In genomic region chr11:76807206-76807875, GRCh38 we compare ENCODE assay signal across 8 cellular contexts. TPM values are rescaled to one million over a fixed set of nuclear protein-coding genes. Genes with fewer than 3 reads are reported as not detected.
DNase-seq lines count a peak whose midpoint lies in the region; ATAC-seq and TF ChIP-seq lines count a peak whose summit lies in the region.

No MANE protein-coding gene starts in this region.

- intact Hi-C loops in activated T-helper 2 cell treated with anti-CD3 and anti-CD28 coated beads, Interferon-gamma antibody, Interleukin-2, Interleukin-4, amounts not matched to agents 10 μg/mL and 5 μg/mL and 100 μg/mL, durations not matched to agents 14 hours and 24 hours and 36 hours (cut with micrococcal nuclease) = loop anchor here (1.0 to 10.0 kb wide), 4 partner anchors 55 to 433 kb away; partner anchors contain the start of genes ACER3 and EMSY
- intact Hi-C loops in transverse colon (cut with DNase I; ENCODE audit: low total_unique reads) = loop anchor here (5.0 to 10.0 kb wide), 2 partner anchors 110 to 1157 kb away; no protein-coding TSS in a partner anchor

- H4K20me1 ChIP-seq in Karpas-422 (ENCODE audit: insufficient read depth, low read depth, low read length) = no peaks in the 10 kb centered on the region

- no peak for TF ChIP-seq POLR2A in transverse colon (IDR thresholded peaks at IDR 0.05)

- H3K27ac Mint-ChIP-seq in activated T-helper 2 cell treated with anti-CD3 and anti-CD28 coated beads, Interferon-gamma antibody, Interleukin-2, Interleukin-4, amounts not matched to agents 10 μg/mL and 5 μg/mL and 100 μg/mL, durations not matched to agents 14 hours and 24 hours and 36 hours = no peak overlapping the region

- WGBS in transverse colon (ENCODE audit: low coverage in 1 of 2), 2 donors = 12 to 13% methylated on average over 1 to 19 of the region's 19 CpGs

- H3K4me2 ChIP-seq in Karpas-422 (ENCODE audit: low read depth, low read length, poor library complexity, severe bottlenecking) = peak overlapping the region; percentile 26

- H3K4me1 Mint-ChIP-seq in activated T-helper 2 cell treated with anti-CD3 and anti-CD28 coated beads, Interferon-gamma antibody, Interleukin-2, Interleukin-4, amounts not matched to agents 10 μg/mL and 5 μg/mL and 100 μg/mL, durations not matched to agents 14 hours and 24 hours and 36 hours (ENCODE audit: low read depth) = peaks cover 36% of the 10 kb centered on the region

- H3K9ac ChIP-seq in Karpas-422 (ENCODE audit: low read length) = no peak overlapping the region

- H3K36me3 Mint-ChIP-seq in activated T-helper 2 cell treated with anti-CD3 and anti-CD28 coated beads, Interferon-gamma antibody, Interleukin-2, Interleukin-4, amounts not matched to agents 10 μg/mL and 5 μg/mL and 100 μg/mL, durations not matched to agents 14 hours and 24 hours and 36 hours (ENCODE audit: low read depth) = no peaks in the 10 kb centered on the region

- peak; percentile 71 to 86 (median 78) for TF ChIP-seq CTCF in transverse colon (IDR thresholded peaks at IDR 0.05)

- H3K9me3 ChIP-seq in Karpas-422 (ENCODE audit: low read length) (no peaks in the 10 kb centered on the region), transverse colon (no peaks in the 10 kb centered on the region)

- no peaks in the 10 kb centered on the region for H3K79me2 ChIP-seq in Karpas-422 (ENCODE audit: low read length)

- ATAC-seq in GM21390 (IDR thresholded peaks at IDR 0.05; ENCODE audit: unreplicated experiment) = no peak

- H3K4me3 ChIP-seq in Karpas-422 (ENCODE audit: low read length) (no peak overlapping the region), transverse colon (peak overlapping the region in 1 of 4 donors; percentile 22)

- no peaks in the 10 kb centered on the region for H3K9me2 ChIP-seq in Karpas-422 (replicated peaks; ENCODE audit: insufficient read depth, low read length)

- H3K27ac ChIP-seq in Karpas-422 (ENCODE audit: low read length) = no peak overlapping the region
- no peak overlapping the region for H3K27ac ChIP-seq in transverse colon

- H3K9me3 Mint-ChIP-seq in activated T-helper 2 cell treated with anti-CD3 and anti-CD28 coated beads, Interferon-gamma antibody, Interleukin-2, Interleukin-4, amounts not matched to agents 10 μg/mL and 5 μg/mL and 100 μg/mL, durations not matched to agents 14 hours and 24 hours and 36 hours = no peaks in the 10 kb centered on the region

- in situ Hi-C loops in transverse colon (cut with MboI; ENCODE audit: low pct_ligation_motif_present in 1 of 4, low pct_unique_long_range_greater_than_20kb in 1 of 4, low sequenced_read_pairs in 3 of 4) = loop anchor here in 2 of 4 donors (25.0 kb wide), 1 partner anchor 230 kb away; the partner anchor contains the start of gene B3GNT6 (in 2 of the 2)

- H3K27me3 ChIP-seq in Karpas-422 (ENCODE audit: low read length) (no peaks in the 10 kb centered on the region), transverse colon (no peaks in the 10 kb centered on the region)

- 0 out of 2 replicates have a peak overlapping the region, but pooled peaks have one; percentile 71 for H2AFZ ChIP-seq in Karpas-422 (ENCODE audit: low read length)

- peak; percentile 55 for DNase-seq in GDM1 (lab: John Stamatoyannopoulos, UW)
- DNase-seq in Karpas-422 = peak; percentile 92
- peak; percentile 12 for DNase-seq in SIG-M5 (lab: John Stamatoyannopoulos, UW)
- peak; percentile 57 for DNase-seq in activated T-helper 2 cell treated with anti-CD3 and anti-CD28 coated beads, Interferon-gamma antibody, Interleukin-2, Interleukin-4, amounts not matched to agents 10 μg/mL and 5 μg/mL and 100 μg/mL, durations not matched to agents 14 hours and 24 hours and 36 hours (ENCODE audit: low spot score)
- DNase-seq in foreskin melanocyte = peak; percentile 66
- DNase-seq in occipital lobe (lab: John Stamatoyannopoulos, UW) = peak; percentile 60
- peak; percentile 89 for DNase-seq in transverse colon

- no peak for TF ChIP-seq EP300 in transverse colon (IDR thresholded peaks at IDR 0.05; ENCODE audit: low read depth)

- H3K4me3 Mint-ChIP-seq in activated T-helper 2 cell treated with anti-CD3 and anti-CD28 coated beads, Interferon-gamma antibody, Interleukin-2, Interleukin-4, amounts not matched to agents 10 μg/mL and 5 μg/mL and 100 μg/mL, durations not matched to agents 14 hours and 24 hours and 36 hours (ENCODE audit: low read depth) = no peak overlapping the region

- H3K4me1 ChIP-seq in Karpas-422 (ENCODE audit: low read length) (no peaks in the 10 kb centered on the region; the same call in 1 of the 2 replicates), transverse colon (peaks cover 0 to 20% (median 10%) of the 10 kb centered on the region in 4 donors)

- no peaks in the 10 kb centered on the region for H3K36me3 ChIP-seq in Karpas-422 (ENCODE audit: insufficient read depth, low read length)
- H3K36me3 ChIP-seq in transverse colon = no peaks in the 10 kb centered on the region

- H3K27me3 Mint-ChIP-seq in activated T-helper 2 cell treated with anti-CD3 and anti-CD28 coated beads, Interferon-gamma antibody, Interleukin-2, Interleukin-4, amounts not matched to agents 10 μg/mL and 5 μg/mL and 100 μg/mL, durations not matched to agents 14 hours and 24 hours and 36 hours (ENCODE audit: low read depth) = peaks cover 2% of the 10 kb centered on the region

RNA-seq across cellular contexts. Expression of gene TSKU, which starts 24.2 kb away (rescaled TPM):
- total RNA-seq in Karpas-422 (2014; rRNA removed; shearing (Covaris generic); ENCODE audit: low replicate concordance) = not detected in 2 replicates
- total RNA-seq in activated T-helper 2 cell treated with anti-CD3 and anti-CD28 coated beads, Interferon-gamma antibody, Interleukin-2, Interleukin-4, amounts not matched to agents 10 μg/mL and 5 μg/mL and 100 μg/mL, durations not matched to agents 14 hours and 24 hours and 36 hours = 13.7 and 15.3 TPM in 2 replicates
- total RNA-seq in occipital lobe (12.3 TPM), transverse colon (10 to 100 TPM; 32.0 to 80.7 (median 63.4) TPM)

RNA-seq across cellular contexts. Expression of gene ACER3, which starts 53.4 kb away (rescaled TPM):
- 2.9 and 10.7 TPM in 2 replicates for total RNA-seq in Karpas-422 (2014; rRNA removed; shearing (Covaris generic); ENCODE audit: low replicate concordance)
- 15.4 and 15.6 TPM in 2 replicates for total RNA-seq in activated T-helper 2 cell treated with anti-CD3 and anti-CD28 coated beads, Interferon-gamma antibody, Interleukin-2, Interleukin-4, amounts not matched to agents 10 μg/mL and 5 μg/mL and 100 μg/mL, durations not matched to agents 14 hours and 24 hours and 36 hours
- 21.5 TPM for total RNA-seq in occipital lobe
- total RNA-seq in transverse colon = 10 to 100 TPM in 3 of 4 donors, 1 to 10 TPM in 1; 8.8 to 72.2 (median 29.4) TPM

Comparison
In these comparisons a context has a peak if more than half of its experiments do, and no peak if none do; other contexts are left out.
1. DNase-seq: peak in every context shown above with its lines; median percentile 92 in Karpas-422; 89 in transverse colon; 66 in foreskin melanocyte; 60 in occipital lobe; 57 in activated T-helper 2 cell treated with anti-CD3 and anti-CD28 coated beads, Interferon-gamma antibody, Interleukin-2, Interleukin-4, amounts not matched to agents 10 μg/mL and 5 μg/mL and 100 μg/mL, durations not matched to agents 14 hours and 24 hours and 36 hours; 55 in GDM1; 12 in SIG-M5.
2. RNA of gene TSKU, which starts 24.2 kb away (total RNA-seq): 32.0 to 80.7 TPM in transverse colon, 13.7 to 15.3 TPM in activated T-helper 2 cell treated with anti-CD3 and anti-CD28 coated beads, Interferon-gamma antibody, Interleukin-2, Interleukin-4, amounts not matched to agents 10 μg/mL and 5 μg/mL and 100 μg/mL, durations not matched to agents 14 hours and 24 hours and 36 hours and 12.3 TPM in occipital lobe (single experiment); not detected in Karpas-422; every median in the first group is over 10 times any median in the second.